In genomic region chr1:45263132-45263531, GRCh38 we compare ENCODE assay signal across 26 cellular contexts.
"Had no signal": no experiment of that assay in that cellular context is flagged by ENCODE, and none has a peak within 500 bp of the region (broad histone marks: within the 10 kb centered on the region; RNA-seq: fewer than 3 reads in every experiment).

No MANE protein-coding gene starts in this region.

- H3K27ac ChIP-seq: colonic mucosa, esophagus muscularis mucosa, gastrocnemius medialis, heart right ventricle, left lung, lower lobe of right lung had no signal

- FAIRE-seq: endometrium, islet of Langerhans, keratinocyte had no signal

- H3K4me3 ChIP-seq: colonic mucosa, esophagus muscularis mucosa, gastrocnemius medialis, heart right ventricle, left lung, lower lobe of right lung, mucosa of descending colon had no signal

- H3K36me3 ChIP-seq: colonic mucosa, esophagus muscularis mucosa, gastrocnemius medialis, heart right ventricle, left lung, lower lobe of right lung had no signal

- ATAC-seq: effector memory CD8-positive, alpha-beta T cell; gastrocnemius medialis; heart right ventricle; left colon; left lung; left ventricle myocardium superior; lower lobe of right lung; mucosa of descending colon had no signal

- H3K27me3 ChIP-seq: colonic mucosa, esophagus muscularis mucosa, gastrocnemius medialis, left lung had no signal

- DNase-seq: cerebellar nuclear complex; colonic mucosa; cortex of kidney; effector CD8-positive, alpha-beta T cell; effector memory CD8-positive, alpha-beta T cell; endodermal cell; foreskin fibroblast; foreskin melanocyte; gastrocnemius medialis; glutamatergic neuron; head of caudate nucleus; heart right ventricle; hippocampal formation; kidney glomerular epithelial cell; left colon; left lung; left ventricle myocardium superior; lower lobe of right lung; mammary epithelial cell; mesendoderm; mucosa of descending colon; naive B cell had no signal
